Comparison of ENCODE assay signal across 11 cellular contexts in the genomic region with DNA sequence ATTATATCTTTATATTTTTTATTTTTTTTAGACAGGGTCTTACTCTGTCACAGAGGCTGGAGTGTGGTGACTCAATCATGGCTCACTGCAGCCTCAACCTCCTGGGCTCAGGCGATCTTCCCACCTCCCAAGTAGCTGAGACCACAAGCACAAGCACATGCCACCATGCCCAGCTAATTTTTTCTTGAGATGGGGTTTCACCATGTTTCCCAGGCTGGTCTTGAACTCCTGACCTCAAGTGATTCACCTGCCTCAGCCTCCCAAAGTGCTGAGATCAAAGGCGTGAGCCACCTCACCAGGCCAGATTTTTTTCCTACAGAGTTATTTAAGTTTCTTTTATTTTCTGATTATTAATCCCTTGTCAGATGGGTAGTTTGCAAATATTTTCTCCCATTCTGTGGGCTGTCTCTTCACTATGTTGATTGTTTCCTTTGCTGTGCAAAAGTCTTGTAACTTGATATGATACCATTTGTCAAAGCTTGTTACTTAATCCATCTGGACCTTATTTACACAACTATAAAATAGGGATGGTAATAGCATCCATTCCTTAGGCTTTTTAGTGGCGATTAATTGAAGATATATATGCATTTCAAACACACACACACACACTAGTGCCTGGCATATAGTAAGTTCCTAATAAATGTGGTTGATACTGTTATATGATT.
A peak's percentile ranks its signal among the peaks of the same experiment; 100 is the strongest.
DNase-seq lines count a peak whose midpoint lies in the region; ATAC-seq, FAIRE-seq and TF ChIP-seq lines count a peak whose summit lies in the region.
"Had no signal": no experiment of that assay in that cellular context is flagged by ENCODE, and none has a peak within 500 bp of the region (broad histone marks: within the 10 kb centered on the region; RNA-seq: fewer than 3 reads in every experiment).

No MANE protein-coding gene starts in this region.

- no peak overlapping the region for H3K4me3 Mint-ChIP-seq in effector memory CD8-positive, alpha-beta T cell

- peak overlapping the region; percentile 38 to 77 for H3K27ac Mint-ChIP-seq in effector memory CD8-positive, alpha-beta T cell

- TF ChIP-seq POLR2A in A549 (IDR thresholded peaks at IDR 0.05; ENCODE audit: low read length) (no peak), GM18505 (IDR thresholded peaks at IDR 0.05; ENCODE audit: borderline replicate concordance, extremely low read depth, insufficient read depth, insufficient read length) (no peak)

- H3K4me2 ChIP-seq in A549 = 0 out of 3 replicates have a peak overlapping the region, but pooled peaks have one; percentile 8

- no peak for TF ChIP-seq RAD21 in A549 (conservative IDR thresholded peaks at IDR 0.05 in 1 of 2, IDR thresholded peaks at IDR 0.05 in 1 of 2)

- H3K4me3 ChIP-seq in A549 = no peak overlapping the region

- peaks cover 19% of the 10 kb centered on the region; the same call in 2 of the 3 replicates for H3K4me1 ChIP-seq in A549

- H3K27ac ChIP-seq in A549 = peak overlapping the region in 1 of 2 experiments; percentile 53; a peak in 2 of 6 replicates

- 53% methylated on average over 3 of the region's 3 CpGs for WGBS in A549 (ENCODE audit: missing lambda C conversion rate)

- H3K36me3 Mint-ChIP-seq in effector memory CD8-positive, alpha-beta T cell (ENCODE audit: insufficient read depth) = no peaks in the 10 kb centered on the region

- peak in 1 of 2 experiments; percentile 52; a peak in 1 of 5 replicates for TF ChIP-seq EP300 in A549 (IDR thresholded peaks at IDR 0.05)

- CTCF ChIA-PET in A549 (lab: Yijun Ruan, JAX) = interaction anchor here (1.1 kb wide), 1 partner anchor 32 kb away, joined by 4 read pairs; no protein-coding TSS in a partner anchor

- ATAC-seq in A549 (no peak), GM18505 (IDR thresholded peaks at IDR 0.05; ENCODE audit: unreplicated experiment) (no peak), GM19324 (IDR thresholded peaks at IDR 0.05; ENCODE audit: low FRiP score, unreplicated experiment) (no peak)
- ATAC-seq in effector memory CD8-positive, alpha-beta T cell (replicated peaks) = no peak

- no peaks in the 10 kb centered on the region for H3K27me3 Mint-ChIP-seq in effector memory CD8-positive, alpha-beta T cell

- FAIRE-seq in A549 (lab: Jason Lieb, UNC) = no peak
- FAIRE-seq: endometrium, TTC549 had no signal

- POLR2A ChIA-PET in A549 (lab: Yijun Ruan, JAX) = no interaction called here

- H3K9me3 ChIP-seq in A549 = no peaks in the 10 kb centered on the region

- DNase-seq in A549 (ENCODE audit: low read depth in 1 of 2, low spot score in 1 of 2) (peak in 1 of 2 experiments; percentile 46), DMS153 treated with DMSO at 0.1 percent for 48 hours (lab: John Stamatoyannopoulos, UW; ENCODE audit: unreplicated experiment) (peak; percentile 29), NCI-H82 (lab: John Stamatoyannopoulos, UW) (peak; percentile 38), hepatic stellate cell (ENCODE audit: low spot score) (no peak), SW 1271 (lab: John Stamatoyannopoulos, UW) (no peak)
- DNase-seq in effector memory CD8-positive, alpha-beta T cell = no peak
- DNase-seq: amniotic stem cell had no signal

- H3K9me3 Mint-ChIP-seq in effector memory CD8-positive, alpha-beta T cell = no peaks in the 10 kb centered on the region

- H3K4me1 Mint-ChIP-seq in effector memory CD8-positive, alpha-beta T cell (ENCODE audit: low read depth in 2 of 2) = peaks cover 12 to 49% of the 10 kb centered on the region in 2 donors

- TF ChIP-seq CTCF in A549 (IDR thresholded peaks at IDR 0.05) = no peak

TF ChIP-seq in A549, 52 proteins besides CTCF, POLR2A, EP300 and RAD21:
- TF ChIP-seq, protein P1, sequence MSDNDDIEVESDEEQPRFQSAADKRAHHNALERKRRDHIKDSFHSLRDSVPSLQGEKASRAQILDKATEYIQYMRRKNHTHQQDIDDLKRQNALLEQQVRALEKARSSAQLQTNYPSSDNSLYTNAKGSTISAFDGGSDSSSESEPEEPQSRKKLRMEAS (IDR thresholded peaks at IDR 0.05) = 0 out of 2 replicates have a peak, but pooled peaks have one; percentile 27
- 0 out of 5 replicates have a peak, but pooled peaks of 1 of the 2 experiments have one; percentile 24 for TF ChIP-seq JUN (IDR thresholded peaks at IDR 0.05)
- TF ChIP-seq, protein P2, sequence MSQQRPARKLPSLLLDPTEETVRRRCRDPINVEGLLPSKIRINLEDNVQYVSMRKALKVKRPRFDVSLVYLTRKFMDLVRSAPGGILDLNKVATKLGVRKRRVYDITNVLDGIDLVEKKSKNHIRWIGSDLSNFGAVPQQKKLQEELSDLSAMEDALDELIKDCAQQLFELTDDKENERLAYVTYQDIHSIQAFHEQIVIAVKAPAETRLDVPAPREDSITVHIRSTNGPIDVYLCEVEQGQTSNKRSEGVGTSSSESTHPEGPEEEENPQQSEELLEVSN (IDR thresholded peaks at IDR 0.05; ENCODE audit: borderline replicate concordance, low read depth) = no peak

Comparison
In these comparisons a context has a peak if more than half of its experiments do, and no peak if none do; other contexts are left out.
1. DNase-seq: peak in DMS153 treated with DMSO at 0.1 percent for 48 hours (single experiment) and NCI-H82 (single experiment); none in effector memory CD8-positive, alpha-beta T cell (0 of 3), hepatic stellate cell (single experiment) and SW 1271 (0 of 2).